Comparison of ENCODE assay signal across 23 cellular contexts in the genomic region with DNA sequence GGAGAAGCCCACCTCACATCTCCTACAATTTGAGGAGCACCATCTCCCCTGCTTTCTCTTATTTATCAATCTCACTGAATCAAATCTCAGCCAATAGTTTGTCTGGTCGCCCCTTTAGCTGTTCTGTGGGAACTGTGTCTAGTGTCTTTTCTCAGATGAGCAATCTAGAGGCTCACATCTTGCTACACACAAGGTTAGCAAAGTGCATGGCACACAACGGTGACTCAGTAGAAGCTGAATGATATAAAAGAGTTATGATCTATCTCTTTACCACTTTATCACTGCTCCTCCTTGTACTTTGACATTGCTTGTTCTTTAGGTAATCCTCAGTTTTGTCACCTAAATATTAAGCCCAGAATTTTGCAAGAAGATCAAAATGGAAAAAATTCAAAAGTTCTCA. TPM values are rescaled to one million over a fixed set of nuclear protein-coding genes. Genes with fewer than 3 reads are reported as not detected.
DNase-seq lines count a peak whose midpoint lies in the region; ATAC-seq and TF ChIP-seq lines count a peak whose summit lies in the region.
"Had no signal": no experiment of that assay in that cellular context is flagged by ENCODE, and none has a peak within 500 bp of the region (broad histone marks: within the 10 kb centered on the region; RNA-seq: fewer than 3 reads in every experiment).

No MANE protein-coding gene starts in this region.

- POLR2A ChIA-PET in CD8-positive, alpha-beta T cell (lab: Charles Lee): no interaction called here
- POLR2A ChIA-PET in activated CD4-positive, alpha-beta memory T cell treated with anti-CD3 and anti-CD28 coated beads for 36 hours (lab: Charles Lee): no interaction called here

- no peak for DNase-seq in activated CD4-positive, alpha-beta T cell treated with anti-CD3 and anti-CD28 coated beads, Interleukin-2, amount 10 ng/mL, durations not matched to agents 24 days and 14 days
- DNase-seq in activated CD4-positive, alpha-beta T cell treated with anti-CD3 and anti-CD28 coated beads for 4 hours: no peak
- no peak for DNase-seq in CD8-positive, alpha-beta T cell
- DNase-seq in activated CD4-positive, alpha-beta memory T cell treated with anti-CD3 and anti-CD28 coated beads for 36 hours: peak; percentile 20
- DNase-seq in mesenteric fat pad (ENCODE audit: low spot score) (peak; percentile 35), NCI-H524 (lab: John Stamatoyannopoulos, UW) (no peak), G401 (ENCODE audit: low spot score) (no peak), GM13976 (ENCODE audit: low spot score) (no peak)
- DNase-seq: activated CD4-positive, CD25-positive, alpha-beta regulatory T cell treated with anti-CD3 and anti-CD28 coated beads, Interleukin-2, amount 50 U/mL, for 72 hours; caudate nucleus; HCEC 1CT; KG1; left lung; mesenchymal stem cell; NCI-H1930; NCI-H524 treated with DMSO at 0.1 percent for 48 hours; OCI-M1; small intestine; stimulated activated naive CD8-positive, alpha-beta T cell treated with anti-CD3 and anti-CD28 coated beads, Interleukin-15, Interleukin-2, amounts not matched to agents 100 U/mL and 50 U/mL, for 24 hours had no signal

- ATAC-seq in CD8-positive, alpha-beta T cell: no peak
- ATAC-seq: GM12878; left lung; stimulated activated naive CD8-positive, alpha-beta T cell treated with anti-CD3 and anti-CD28 coated beads, Interleukin-15, Interleukin-2, amounts not matched to agents 100 U/mL and 50 U/mL, for 24 hours had no signal

- peaks cover 13% of the 10 kb centered on the region for H3K36me3 Mint-ChIP-seq in activated CD4-positive, alpha-beta T cell treated with anti-CD3 and anti-CD28 coated beads, Interleukin-2, amount 10 ng/mL, durations not matched to agents 24 days and 14 days (ENCODE audit: low read depth)
- no peaks in the 10 kb centered on the region for H3K36me3 Mint-ChIP-seq in CD8-positive, alpha-beta T cell
- no peaks in the 10 kb centered on the region for H3K36me3 Mint-ChIP-seq in activated CD4-positive, alpha-beta memory T cell treated with anti-CD3 and anti-CD28 coated beads for 36 hours

- H3K27me3 Mint-ChIP-seq in activated CD4-positive, alpha-beta T cell treated with anti-CD3 and anti-CD28 coated beads, Interleukin-2, amount 10 ng/mL, durations not matched to agents 24 days and 14 days: no peaks in the 10 kb centered on the region
- no peaks in the 10 kb centered on the region for H3K27me3 Mint-ChIP-seq in CD8-positive, alpha-beta T cell (ENCODE audit: low read depth)
- no peaks in the 10 kb centered on the region for H3K27me3 Mint-ChIP-seq in activated CD4-positive, alpha-beta memory T cell treated with anti-CD3 and anti-CD28 coated beads for 36 hours

- H3K4me3 Mint-ChIP-seq in activated CD4-positive, alpha-beta T cell treated with anti-CD3 and anti-CD28 coated beads, Interleukin-2, amount 10 ng/mL, durations not matched to agents 24 days and 14 days: peak overlapping the region; percentile 2
- H3K4me3 Mint-ChIP-seq in CD8-positive, alpha-beta T cell: no peak overlapping the region
- no peak overlapping the region for H3K4me3 Mint-ChIP-seq in activated CD4-positive, alpha-beta memory T cell treated with anti-CD3 and anti-CD28 coated beads for 36 hours

- H3K27ac Mint-ChIP-seq in activated CD4-positive, alpha-beta T cell treated with anti-CD3 and anti-CD28 coated beads, Interleukin-2, amount 10 ng/mL, durations not matched to agents 24 days and 14 days: peak overlapping the region; percentile 30
- H3K27ac Mint-ChIP-seq in CD8-positive, alpha-beta T cell: peak overlapping the region; percentile 55
- no peak overlapping the region for H3K27ac Mint-ChIP-seq in activated CD4-positive, alpha-beta memory T cell treated with anti-CD3 and anti-CD28 coated beads for 36 hours
- H3K27ac Mint-ChIP-seq: activated naive CD4-positive, alpha-beta T cell treated with anti-CD3 and anti-CD28 coated beads, Interleukin-2, amount 50 U/mL, for 72 hours had no signal

- H3K9me3 ChIP-seq in CD8-positive, alpha-beta T cell (ENCODE audit: low read length): no peaks in the 10 kb centered on the region
- H3K9me3 ChIP-seq: left lung, neutrophil, right atrium auricular region had no signal

- no peaks in the 10 kb centered on the region for H3K27me3 ChIP-seq in CD8-positive, alpha-beta T cell (ENCODE audit: insufficient read depth, low read length)
- H3K27me3 ChIP-seq: left lung, neutrophil, right atrium auricular region had no signal

- peaks cover 60% of the 10 kb centered on the region for H3K4me1 Mint-ChIP-seq in activated CD4-positive, alpha-beta T cell treated with anti-CD3 and anti-CD28 coated beads, Interleukin-2, amount 10 ng/mL, durations not matched to agents 24 days and 14 days
- H3K4me1 Mint-ChIP-seq in CD8-positive, alpha-beta T cell (ENCODE audit: low read depth): peaks cover 52% of the 10 kb centered on the region
- H3K4me1 Mint-ChIP-seq in activated CD4-positive, alpha-beta memory T cell treated with anti-CD3 and anti-CD28 coated beads for 36 hours (ENCODE audit: low read depth): peaks cover 52% of the 10 kb centered on the region

- H3K4me1 ChIP-seq in CD8-positive, alpha-beta T cell (ENCODE audit: insufficient read depth, low read length): peaks cover 41% of the 10 kb centered on the region
- H3K4me1 ChIP-seq: left lung had no signal

- H3K36me3 ChIP-seq in CD8-positive, alpha-beta T cell (ENCODE audit: insufficient read depth, low read length): no peaks in the 10 kb centered on the region
- H3K36me3 ChIP-seq: left lung, neutrophil, right atrium auricular region had no signal

- intact Hi-C loops in activated CD4-positive, alpha-beta T cell treated with anti-CD3 and anti-CD28 coated beads, Interleukin-2, amount 10 ng/mL, durations not matched to agents 24 days and 14 days (cut with micrococcal nuclease): loop anchor here (5.0 to 10.0 kb wide), 3 partner anchors 111 to 266 kb away; a partner anchor contains a TSS
- intact Hi-C loops in CD8-positive, alpha-beta T cell (cut with DNase I, micrococcal nuclease): no loop called here
- intact Hi-C loops in activated CD4-positive, alpha-beta memory T cell treated with anti-CD3 and anti-CD28 coated beads for 36 hours (cut with micrococcal nuclease): loop anchor here (5.0 kb wide), 1 partner anchor 111 kb away; a partner anchor contains a TSS

- in situ Hi-C loops in G401 (cut with HindIII; ENCODE audit: low sequenced_read_pairs): no loop called here
- in situ Hi-C loops in GM13976 (cut with MboI; ENCODE audit: low sequenced_read_pairs, unreplicated experiment): no loop called here

- no peak overlapping the region for H3K27ac ChIP-seq in CD8-positive, alpha-beta T cell (ENCODE audit: low read depth, low read length)
- H3K27ac ChIP-seq: left lung, neutrophil, right atrium auricular region had no signal

- H3K4me3 ChIP-seq in CD8-positive, alpha-beta T cell (ENCODE audit: low read depth, low read length): no peak overlapping the region
- H3K4me3 ChIP-seq: GM12878, left lung, right atrium auricular region had no signal

- H3K9me3 Mint-ChIP-seq in activated CD4-positive, alpha-beta T cell treated with anti-CD3 and anti-CD28 coated beads, Interleukin-2, amount 10 ng/mL, durations not matched to agents 24 days and 14 days: no peaks in the 10 kb centered on the region
- no peaks in the 10 kb centered on the region for H3K9me3 Mint-ChIP-seq in CD8-positive, alpha-beta T cell
- no peaks in the 10 kb centered on the region for H3K9me3 Mint-ChIP-seq in activated CD4-positive, alpha-beta memory T cell treated with anti-CD3 and anti-CD28 coated beads for 36 hours
- H3K9me3 Mint-ChIP-seq: activated naive CD4-positive, alpha-beta T cell treated with anti-CD3 and anti-CD28 coated beads, Interleukin-2, amount 50 U/mL, for 72 hours had no signal

- CTCF ChIA-PET in CD8-positive, alpha-beta T cell (lab: Charles Lee): no interaction called here
- CTCF ChIA-PET in activated CD4-positive, alpha-beta memory T cell treated with anti-CD3 and anti-CD28 coated beads for 36 hours (lab: Charles Lee): no interaction called here

- TF ChIP-seq CTCF in CD8-positive, alpha-beta T cell (IDR thresholded peaks at IDR 0.05): no peak
- no peak for TF ChIP-seq CTCF in GM13976 (IDR thresholded peaks at IDR 0.05; ENCODE audit: borderline replicate concordance, control extremely low read depth, extremely low read depth, insufficient read depth, missing control alignments)

RNA-seq across cellular contexts. Expression of a gene that starts 16.8 kb away (rescaled TPM):
- 1.7 TPM in 2 replicates for total RNA-seq in activated CD4-positive, alpha-beta T cell treated with anti-CD3 and anti-CD28 coated beads, Interleukin-2, amount 10 ng/mL, durations not matched to agents 24 days and 14 days
- total RNA-seq in CD8-positive, alpha-beta T cell: 1 to 10 TPM; 3.3 to 3.9 TPM
- 1 to 10 TPM; 1.4 to 1.5 TPM for total RNA-seq in activated CD4-positive, alpha-beta memory T cell treated with anti-CD3 and anti-CD28 coated beads for 36 hours
- total RNA-seq in mesenteric fat pad: 0.74 TPM
- total RNA-seq in G401 (2014; rRNA removed; shearing (Covaris generic)): 0.17 and 0.68 TPM in 2 replicates

Comparison
In these comparisons a context has a peak if more than half of its experiments do, and no peak if none do; other contexts are left out.
1. DNase-seq: peak in activated CD4-positive, alpha-beta memory T cell treated with anti-CD3 and anti-CD28 coated beads for 36 hours (single experiment) and mesenteric fat pad (single experiment); none in activated CD4-positive, alpha-beta T cell treated with anti-CD3 and anti-CD28 coated beads, Interleukin-2, amount 10 ng/mL, durations not matched to agents 24 days and 14 days (single experiment), activated CD4-positive, alpha-beta T cell treated with anti-CD3 and anti-CD28 coated beads for 4 hours (0 of 2), CD8-positive, alpha-beta T cell (0 of 7), NCI-H524 (0 of 2), G401 (single experiment) and GM13976 (single experiment).
2. intact Hi-C loops: an anchor here in activated CD4-positive, alpha-beta T cell treated with anti-CD3 and anti-CD28 coated beads, Interleukin-2, amount 10 ng/mL, durations not matched to agents 24 days and 14 days (5.0 to 10.0 kb wide) and activated CD4-positive, alpha-beta memory T cell treated with anti-CD3 and anti-CD28 coated beads for 36 hours (5.0 kb wide); none called in CD8-positive, alpha-beta T cell.